In genomic region chr9:26172301-26172700, GRCh38 we compare ENCODE assay signal across 1 cellular context.
TF ChIP-seq lines count a peak whose summit lies in the region.

No MANE protein-coding gene starts in this region.

TF ChIP-seq in IMR-90, 13 proteins besides CTCF, POLR2A, EP300 and RAD21 (continued from another document):
- TF ChIP-seq CHD1 (IDR thresholded peaks at IDR 0.05; ENCODE audit: low read depth, low read length) (no peak), SMC3 (IDR thresholded peaks at IDR 0.05; ENCODE audit: low read depth, low read length) (no peak)
